In genomic region chr17:45948881-45949624, GRCh38 we compare ENCODE assay signal across 8 cellular contexts. TPM values are rescaled to one million over a fixed set of nuclear protein-coding genes. Genes with fewer than 3 reads are reported as not detected.
A peak's percentile ranks its signal among the peaks of the same experiment; 100 is the strongest.
DNase-seq lines count a peak whose midpoint lies in the region; ATAC-seq and FAIRE-seq lines count a peak whose summit lies in the region.

No MANE protein-coding gene starts in this region.

- no peaks in the 10 kb centered on the region for H3K79me1 ChIP-seq in neuronal stem cell (ENCODE audit: low read depth, low read length)

- no peak overlapping the region for H2BK5ac ChIP-seq in neuronal stem cell (ENCODE audit: low read length)

- H3K4me1 ChIP-seq in ACC112 (ENCODE audit: control insufficient read depth, insufficient read depth, low read length, unreplicated experiment) (no peaks in the 10 kb centered on the region), neuronal stem cell (ENCODE audit: control insufficient read depth in 2 of 2, insufficient read depth in 1 of 2, low read depth in 1 of 2, low read length in 2 of 2) (peaks cover 0 to 6% of the 10 kb centered on the region in 2 donors), subcutaneous abdominal adipose tissue (ENCODE audit: control insufficient read depth in 5 of 5, insufficient read depth in 5 of 5, low read length in 5 of 5) (peaks cover 5 to 22% (median 16%) of the 10 kb centered on the region in 5 donors)

- H3K79me2 ChIP-seq in ACC112 (ENCODE audit: control insufficient read depth, insufficient read depth, low read length, unreplicated experiment), result no peaks in the 10 kb centered on the region

- FAIRE-seq in frontal cortex (lab: Jason Lieb, UNC), result no peak

- no peak for ATAC-seq in HG02884 (IDR thresholded peaks at IDR 0.05; ENCODE audit: unreplicated experiment)

- H3K27me3 ChIP-seq in ACC112 (ENCODE audit: insufficient read depth, low read length) (peaks cover 56% of the 10 kb centered on the region), neuronal stem cell (ENCODE audit: control insufficient read depth in 3 of 3, insufficient read depth in 3 of 3, low read depth in 1 of 3, low read length in 3 of 3) (peaks cover 2 to 32% (median 12%) of the 10 kb centered on the region in 3 experiments), subcutaneous abdominal adipose tissue (ENCODE audit: control insufficient read depth in 5 of 5, insufficient read depth in 4 of 5, low read length in 5 of 5) (peaks cover 0 to 5% (median 3%) of the 10 kb centered on the region in 5 donors)

- peak overlapping the region; percentile 12 for H3K4me2 ChIP-seq in neuronal stem cell (ENCODE audit: insufficient read depth, low read length, poor library complexity, severe bottlenecking)

- no peak overlapping the region for H2BK120ac ChIP-seq in neuronal stem cell (ENCODE audit: low read depth, low read length)

- H3K27ac ChIP-seq in ACC112 (ENCODE audit: low read depth, low read length), result no peak overlapping the region
- H3K27ac ChIP-seq in neuronal stem cell (replicated peaks; ENCODE audit: low read length), result no peak overlapping the region
- H3K27ac ChIP-seq in subcutaneous abdominal adipose tissue (ENCODE audit: low read depth, low read length), result no peak overlapping the region

- no peak overlapping the region for H4K8ac ChIP-seq in neuronal stem cell (ENCODE audit: low read depth, low read length)

- no peaks in the 10 kb centered on the region for H3K9me3 ChIP-seq in neuronal stem cell (replicated peaks in 1 of 2; ENCODE audit: control insufficient read depth in 2 of 2, insufficient read depth in 1 of 2, low read depth in 1 of 2, low read length in 2 of 2)
- H3K9me3 ChIP-seq in subcutaneous abdominal adipose tissue (ENCODE audit: control insufficient read depth in 5 of 5, low read length in 5 of 5), result no peaks in the 10 kb centered on the region

- no peak overlapping the region for H3K9ac ChIP-seq in neuronal stem cell (ENCODE audit: low read depth, low read length, poor library complexity)
- H3K9ac ChIP-seq in subcutaneous abdominal adipose tissue (ENCODE audit: low read length in 5 of 5), result peak overlapping the region in 3 of 5 donors; percentile 8 to 47 (median 23)

- H3K14ac ChIP-seq in neuronal stem cell (ENCODE audit: low read length), result no peak overlapping the region

- H2BK15ac ChIP-seq in neuronal stem cell (ENCODE audit: low read length), result no peak overlapping the region

- H3K36me3 ChIP-seq in ACC112 (ENCODE audit: insufficient read depth, low read length) (no peaks in the 10 kb centered on the region), neuronal stem cell (replicated peaks in 1 of 2; ENCODE audit: control insufficient read depth in 2 of 2, insufficient read depth in 2 of 2, low read length in 2 of 2) (no peaks in the 10 kb centered on the region), subcutaneous abdominal adipose tissue (ENCODE audit: control insufficient read depth in 5 of 5, insufficient read depth in 5 of 5, low read length in 5 of 5) (no peaks in the 10 kb centered on the region)

- H3K4me3 ChIP-seq in ACC112 (ENCODE audit: low read depth, low read length) (no peak overlapping the region), neuronal stem cell (ENCODE audit: low read length in 2 of 2) (no peak overlapping the region), subcutaneous abdominal adipose tissue (ENCODE audit: low read depth in 1 of 5, low read length in 5 of 5) (peak overlapping the region; percentile 7 to 56 (median 47))

- no peak overlapping the region for H3K23ac ChIP-seq in neuronal stem cell (ENCODE audit: low read depth, low read length, poor library complexity)

- no CpG with 5 or more reads among the region's 34 CpGs for WGBS in neuronal stem cell (ENCODE audit: extremely low coverage in 2 of 2, insufficient read length in 2 of 2, insufficient replicate concordance in 1 of 2), 2 donors

- DNase-seq in H4 (ENCODE audit: low spot score), result peak; percentile 71
- DNase-seq in RPMI8226, result peak; percentile 85
- peak; percentile 9 to 42 (median 32) for DNase-seq in activated naive CD4-positive, alpha-beta T cell (lab: John Stamatoyannopoulos, UW)
- DNase-seq in frontal cortex (ENCODE audit: low spot score in 2 of 2), result peak; percentile 68 to 73
- DNase-seq in neuronal stem cell (ENCODE audit: low spot score), result peak; percentile 41

- H4K91ac ChIP-seq in neuronal stem cell (ENCODE audit: low read depth, low read length, poor library complexity), result no peak overlapping the region

- H3K4ac ChIP-seq in neuronal stem cell (ENCODE audit: low read length), result no peak overlapping the region

- no peak overlapping the region for H2BK12ac ChIP-seq in neuronal stem cell (ENCODE audit: low read length)

- peak overlapping the region; percentile 38 for H3K18ac ChIP-seq in neuronal stem cell (ENCODE audit: low read length)

- peak overlapping the region; percentile 0 for H2AFZ ChIP-seq in ACC112 (ENCODE audit: low read length, unreplicated experiment)
- H2AFZ ChIP-seq in neuronal stem cell (ENCODE audit: low read length), result peak overlapping the region; percentile 82

- no peak overlapping the region for H2AK5ac ChIP-seq in neuronal stem cell (ENCODE audit: low read depth, low read length)

RNA-seq across cellular contexts. Expression of gene STH, which starts 50.0 kb away (rescaled TPM):
- not detected in 2 replicates for total RNA-seq in H4 (2014; rRNA removed; shearing (Covaris generic))
- 2.0 TPM for total RNA-seq in frontal cortex
- not detected for polyA plus RNA-seq in neuronal stem cell (2013, experiment 1 of 2)
- not detected for polyA plus RNA-seq in neuronal stem cell (2013, experiment 2 of 2)

RNA-seq across cellular contexts. Expression of gene MAPT, which starts 54.7 kb away (rescaled TPM):
- 1.3 and 2.3 TPM in 2 replicates for total RNA-seq in H4 (2014; rRNA removed; shearing (Covaris generic))
- total RNA-seq in frontal cortex, result 76.6 TPM
- polyA plus RNA-seq in neuronal stem cell (2013, experiment 1 of 2), result 2.6 TPM
- 2.8 TPM for polyA plus RNA-seq in neuronal stem cell (2013, experiment 2 of 2)

Comparison
In these comparisons a context has a peak if more than half of its experiments do, and no peak if none do; other contexts are left out.
1. H3K4me3 ChIP-seq: peak in subcutaneous abdominal adipose tissue (5 of 5); none in ACC112 (single experiment) and neuronal stem cell (0 of 2).
2. DNase-seq: peak in every context shown above with its lines; median percentile 85 in RPMI8226; 71 in H4; 70 in frontal cortex; 41 in neuronal stem cell; 32 in activated naive CD4-positive, alpha-beta T cell.
3. RNA of gene MAPT, which starts 54.7 kb away (total RNA-seq): 76.6 TPM in frontal cortex (single experiment); 1.3 to 2.3 TPM in H4; every median in the first group is over 10 times any median in the second.